ENCODE assay signal across 16 cellular contexts in genomic region chr12:42696424-42697149, GRCh38.
DNase-seq lines count a peak whose midpoint lies in the region; ATAC-seq, FAIRE-seq and TF ChIP-seq lines count a peak whose summit lies in the region.
"Had no signal": no experiment of that assay in that cellular context is flagged by ENCODE, and none has a peak within 500 bp of the region (broad histone marks: within the 10 kb centered on the region; RNA-seq: fewer than 3 reads in every experiment).

No MANE protein-coding gene starts in this region.

- TF ChIP-seq CTCF in body of pancreas (IDR thresholded peaks at IDR 0.05) (no peak), HepG2 (CRISPR knock-in tag; IDR thresholded peaks at IDR 0.05) (no peak), tibial artery (IDR thresholded peaks at IDR 0.05) (no peak)

- no TSS peak for BruUV-seq in HepG2 (replicated peaks; lab: Mats Ljungman, UMichigan)

- H3K4me1 ChIP-seq in body of pancreas (no peaks in the 10 kb centered on the region), HepG2 (ENCODE audit: insufficient read depth, low read length) (no peaks in the 10 kb centered on the region), tibial artery (no peaks in the 10 kb centered on the region)
- no peaks in the 10 kb centered on the region for H3K4me1 ChIP-seq in CD8-positive, alpha-beta memory T cell (ENCODE audit: insufficient read depth, low read length)

- no peak overlapping the region for H3K4me3 ChIP-seq in body of pancreas
- H3K4me3 ChIP-seq in HepG2 (replicated peaks in 1 of 3; ENCODE audit: insufficient read depth in 1 of 3, low read depth in 2 of 3, low read length in 3 of 3), result no peak overlapping the region
- no peak overlapping the region for H3K4me3 ChIP-seq in tibial artery
- H3K4me3 ChIP-seq in CD8-positive, alpha-beta memory T cell (ENCODE audit: low read length), result no peak overlapping the region
- H3K4me3 ChIP-seq: PC-9 had no signal

- TF ChIP-seq RAD21 in HepG2 (CRISPR knock-in tag; IDR thresholded peaks at IDR 0.05), result no peak

- H3K36me3 ChIP-seq in body of pancreas (replicated peaks in 1 of 2; ENCODE audit: insufficient read depth in 1 of 2, low read depth in 2 of 2) (no peaks in the 10 kb centered on the region), HepG2 (replicated peaks in 1 of 2; ENCODE audit: control insufficient read depth in 1 of 2, insufficient read depth in 2 of 2, low read length in 2 of 2) (no peaks in the 10 kb centered on the region), tibial artery (no peaks in the 10 kb centered on the region)
- no peaks in the 10 kb centered on the region for H3K36me3 ChIP-seq in CD8-positive, alpha-beta memory T cell (ENCODE audit: insufficient read depth, low read length)

- peaks cover 0 to 2% (median 0%) of the 10 kb centered on the region in 5 donors for H3K9me3 Mint-ChIP-seq in CD8-positive, alpha-beta memory T cell

- no peak overlapping the region for H3K9ac ChIP-seq in HepG2 (ENCODE audit: insufficient read depth, low read depth, low read length)

- H3K4me2 ChIP-seq in HepG2 (ENCODE audit: low read depth, low read length), result no peak overlapping the region
- H3K4me2 ChIP-seq: PC-9 had no signal

- intact Hi-C loops in body of pancreas (cut with DNase I) (no loop called here), HepG2 (cut with micrococcal nuclease; ENCODE audit: unreplicated experiment) (no loop called here), tibial artery (cut with DNase I; ENCODE audit: low total_unique reads) (no loop called here)

- 75 to 83% methylated on average over 10 of the region's 10 CpGs for WGBS in body of pancreas, 2 donors
- WGBS in HepG2 (ENCODE audit: low lambda C conversion rate), result 35% methylated on average over 10 of the region's 10 CpGs

- H3K4me1 Mint-ChIP-seq in CD8-positive, alpha-beta memory T cell, result peaks cover 0 to 4% (median 3%) of the 10 kb centered on the region in 3 donors
- H3K4me1 Mint-ChIP-seq: activated B cell treated with CpG ODN at 0.5 μM for 24 hours had no signal

- in situ Hi-C loops in HepG2 (cut with HindIII; ENCODE audit: extremely low pct_ligation_motif_present, low pct_unique_long_range_greater_than_20kb), result no loop called here

- ATAC-seq in body of pancreas (peak; percentile 23), HepG2 (no peak)

- no peaks in the 10 kb centered on the region for H4K20me1 ChIP-seq in HepG2 (ENCODE audit: insufficient read depth, low read length)

- DNase-seq in KG1 (lab: John Stamatoyannopoulos, UW) (peak; percentile 27), body of pancreas (peak; percentile 27 to 53 (median 48)), HepG2 (ENCODE audit: low spot score) (no peak), tibial artery (peak; percentile 88 to 89), NCI-H82 treated with DMSO at 0.1 percent for 48 hours (lab: John Stamatoyannopoulos, UW; ENCODE audit: unreplicated experiment) (no peak), HCEC 1CT (no peak), T-helper 9 cell (no peak)
- DNase-seq in CD8-positive, alpha-beta memory T cell, result no peak
- DNase-seq: activated B cell treated with CpG ODN at 0.5 μM for 24 hours; activated effector memory CD4-positive, alpha-beta T cell treated with Interleukin-2 at 50 U/mL for 16 hours; DMS79; effector memory CD4-positive, alpha-beta T cell; islet precursor cell; NCI-H1417; PC-9 had no signal

- no peak overlapping the region for H3K27ac Mint-ChIP-seq in CD8-positive, alpha-beta memory T cell
- H3K27ac Mint-ChIP-seq: activated B cell treated with CpG ODN at 0.5 μM for 24 hours, progenitor cell of endocrine pancreas had no signal

- H3K27me3 ChIP-seq in body of pancreas, result no peaks in the 10 kb centered on the region
- no peaks in the 10 kb centered on the region for H3K27me3 ChIP-seq in HepG2 (ENCODE audit: control insufficient read depth in 1 of 2, insufficient read depth in 2 of 2, low read length in 2 of 2)
- no peaks in the 10 kb centered on the region for H3K27me3 ChIP-seq in tibial artery
- no peaks in the 10 kb centered on the region for H3K27me3 ChIP-seq in CD8-positive, alpha-beta memory T cell (ENCODE audit: insufficient read depth, low read length, poor library complexity, severe bottlenecking)

- H3K4me3 Mint-ChIP-seq in CD8-positive, alpha-beta memory T cell, result no peak overlapping the region
- H3K4me3 Mint-ChIP-seq: activated B cell treated with CpG ODN at 0.5 μM for 24 hours had no signal

- POLR2A ChIA-PET in HepG2 (lab: Yijun Ruan, JAX), result no interaction called here
- POLR2A ChIA-PET in CD8-positive, alpha-beta memory T cell (lab: Charles Lee), result no interaction called here

- no peak for TF ChIP-seq POLR2A in body of pancreas (IDR thresholded peaks at IDR 0.05)
- no peak for TF ChIP-seq POLR2A in HepG2 (IDR thresholded peaks at IDR 0.05; ENCODE audit: insufficient read depth in 1 of 2, low read depth in 2 of 2, low read length in 2 of 2)

- CTCF ChIA-PET in HepG2 (lab: Yijun Ruan, JAX; ENCODE audit: low intra/inter-chr PET ratio, low total read pairs), result no interaction called here
- CTCF ChIA-PET in CD8-positive, alpha-beta memory T cell (lab: Charles Lee), result no interaction called here

- H3K36me3 Mint-ChIP-seq in CD8-positive, alpha-beta memory T cell, result no peaks in the 10 kb centered on the region

- TF ChIP-seq EP300 in HepG2 (IDR thresholded peaks at IDR 0.05; ENCODE audit: low read depth in 2 of 2, low read length in 2 of 2) (no peak), HepG2 (CRISPR knock-in tag; IDR thresholded peaks at IDR 0.05; ENCODE audit: borderline replicate concordance) (no peak)

- no peak overlapping the region for H2AFZ ChIP-seq in HepG2 (ENCODE audit: low read length)
- H2AFZ ChIP-seq: PC-9 had no signal

- H3K27me3 Mint-ChIP-seq in CD8-positive, alpha-beta memory T cell, result peaks cover 0 to 2% of the 10 kb centered on the region in 2 donors
- H3K27me3 Mint-ChIP-seq: progenitor cell of endocrine pancreas had no signal

- H3K27ac ChIP-seq in body of pancreas, result no peak overlapping the region
- H3K27ac ChIP-seq in HepG2 (ENCODE audit: extremely low read length, insufficient read depth, low read length), result no peak overlapping the region
- H3K27ac ChIP-seq in tibial artery, result no peak overlapping the region
- H3K27ac ChIP-seq in CD8-positive, alpha-beta memory T cell (ENCODE audit: low read depth, low read length), result no peak overlapping the region
- H3K27ac ChIP-seq: PC-9 had no signal

- no peaks in the 10 kb centered on the region for H3K79me2 ChIP-seq in HepG2 (ENCODE audit: insufficient read depth, low read length)

- H3K9me3 ChIP-seq in body of pancreas (no peaks in the 10 kb centered on the region), HepG2 (ENCODE audit: low read length) (no peaks in the 10 kb centered on the region), tibial artery (no peaks in the 10 kb centered on the region)
- H3K9me3 ChIP-seq in CD8-positive, alpha-beta memory T cell (ENCODE audit: low read length), result no peaks in the 10 kb centered on the region

- no peak for FAIRE-seq in HepG2 (lab: Jason Lieb, UNC)

TF ChIP-seq in HepG2, 621 proteins besides CTCF, POLR2A, EP300 and RAD21:
- TF ChIP-seq NRL (CRISPR knock-in tag; IDR thresholded peaks at IDR 0.05; ENCODE audit: borderline replicate concordance) (no peak), CEBPB (IDR thresholded peaks at IDR 0.05; ENCODE audit: borderline replicate concordance, low read depth, low read length) (0 out of 2 replicates have a peak, but pooled peaks have one; percentile 29)

Comparison
In these comparisons a context has a peak if more than half of its experiments do, and no peak if none do; other contexts are left out.
1. DNase-seq: peak in KG1 (single experiment), body of pancreas (4 of 4) and tibial artery (2 of 2); none in HepG2 (single experiment), NCI-H82 treated with DMSO at 0.1 percent for 48 hours (single experiment), HCEC 1CT (single experiment), CD8-positive, alpha-beta memory T cell (0 of 5) and T-helper 9 cell (single experiment).